13 cellular contexts compared by ENCODE assay signal in genomic region chr20:58829531-58829941, GRCh38. TPM values are rescaled to one million over a fixed set of nuclear protein-coding genes. Genes with fewer than 3 reads are reported as not detected.
DNase-seq lines count a peak whose midpoint lies in the region; ATAC-seq lines count a peak whose summit lies in the region.
"Had no signal": no experiment of that assay in that cellular context is flagged by ENCODE, and none has a peak within 500 bp of the region (broad histone marks: within the 10 kb centered on the region; RNA-seq: fewer than 3 reads in every experiment).

No MANE protein-coding gene starts in this region.

- DNase-seq in DMS 273 treated with DMSO at 0.1 percent for 48 hours (lab: John Stamatoyannopoulos, UW) (peak; percentile 7), RPMI7951 (ENCODE audit: low read depth) (peak; percentile 80), fibroblast of the conjunctiva (ENCODE audit: low read depth) (peak; percentile 8), pons (ENCODE audit: low spot score) (peak; percentile 32), DMS53 treated with DMSO at 0.1 percent for 48 hours (lab: John Stamatoyannopoulos, UW; ENCODE audit: unreplicated experiment) (no peak)
- DNase-seq: activated CD8-positive, alpha-beta T cell treated with anti-CD3 and anti-CD28 coated beads, Interleukin-2, amount 10 ng/mL, durations not matched to agents 7 days and 5 days; NCI-H1694; spleen; T-helper 9 cell had no signal

- no peak for ATAC-seq in GM19035 (IDR thresholded peaks at IDR 0.05; ENCODE audit: unreplicated experiment)
- ATAC-seq in GM21515 (IDR thresholded peaks at IDR 0.05; ENCODE audit: unreplicated experiment): no peak
- ATAC-seq in GM19328 (IDR thresholded peaks at IDR 0.05; ENCODE audit: unreplicated experiment): no peak
- ATAC-seq: activated CD8-positive, alpha-beta T cell treated with anti-CD3 and anti-CD28 coated beads, Interleukin-2, amount 10 ng/mL, durations not matched to agents 7 days and 5 days; activated naive CD4-positive, alpha-beta T cell treated with anti-CD3 and anti-CD28 coated beads, Interleukin-2, amount 50 U/mL, for 72 hours had no signal

RNA-seq across cellular contexts. Expression of gene GNAS-AS1, which starts 21.2 kb away (rescaled TPM):
- 1.1 TPM in 2 replicates for total RNA-seq in RPMI7951 (2014; rRNA removed; shearing (Covaris generic))

RNA-seq across cellular contexts. Expression of gene GNAS, which starts 23.0 kb away (rescaled TPM):
- 853 and 1,108 TPM in 2 replicates for total RNA-seq in RPMI7951 (2014; rRNA removed; shearing (Covaris generic))
